ENCODE assay signal across 1 cellular context in genomic region chr5:144187699-144188294, GRCh38.
TF ChIP-seq lines count a peak whose summit lies in the region.

No MANE protein-coding gene starts in this region.

TF ChIP-seq in GM12878, 131 proteins besides CTCF, POLR2A, EP300 and RAD21 (continued from another document):
- TF ChIP-seq ZNF592 (IDR thresholded peaks at IDR 0.05) (no peak), IRF3 (IDR thresholded peaks at IDR 0.05) (no peak), CBX3 (IDR thresholded peaks at IDR 0.05; ENCODE audit: borderline replicate concordance, low read depth) (no peak), SIX5 (IDR thresholded peaks at IDR 0.05; ENCODE audit: low read depth, low read length, severe bottlenecking) (no peak), IKZF2 (IDR thresholded peaks at IDR 0.05) (no peak), CHD1 (IDR thresholded peaks at IDR 0.05; ENCODE audit: low read depth, low read length) (no peak), TCF3 (IDR thresholded peaks at IDR 0.05; ENCODE audit: borderline replicate concordance, insufficient read depth, low read depth, low read length) (no peak), CBFB (IDR thresholded peaks at IDR 0.05; ENCODE audit: low read depth) (peak; percentile 84), RELA (IDR thresholded peaks at IDR 0.05; ENCODE audit: borderline replicate concordance, partially characterized antibody) (no peak), ELK1 (IDR thresholded peaks at IDR 0.05; ENCODE audit: low read depth, low read length) (peak; percentile 67; the same call in 1 of the 2 replicates), POU2F2 (IDR thresholded peaks at IDR 0.05; ENCODE audit: borderline replicate concordance, low read depth, low read length) (0 out of 3 replicates have a peak, but pooled peaks have one; percentile 19), DPF2 (IDR thresholded peaks at IDR 0.05) (no peak), FOXM1 (IDR thresholded peaks at IDR 0.05; ENCODE audit: low read depth, low read length) (peak; percentile 39; the same call in 1 of the 2 replicates), ZBTB11 (CRISPR knock-in tag; IDR thresholded peaks at IDR 0.05) (no peak)
